8 cellular contexts compared by ENCODE assay signal in genomic region chr21:45292399-45293213, GRCh38. TPM values are rescaled to one million over a fixed set of nuclear protein-coding genes. Genes with fewer than 3 reads are reported as not detected.
DNase-seq lines count a peak whose midpoint lies in the region; ATAC-seq and TF ChIP-seq lines count a peak whose summit lies in the region.

No MANE protein-coding gene starts in this region.

- H3K9me3 ChIP-seq in OCI-LY1 (ENCODE audit: low read length) (peaks cover 2% of the 10 kb centered on the region; the same call in 1 of the 2 replicates), endocrine pancreas (ENCODE audit: control insufficient read depth, low read length) (no peaks in the 10 kb centered on the region)

- no peak overlapping the region for H3K4me2 ChIP-seq in OCI-LY1 (ENCODE audit: low read length)

- peaks cover 6% of the 10 kb centered on the region for H3K4me1 ChIP-seq in OCI-LY1 (ENCODE audit: insufficient read depth, low read length, severe bottlenecking)
- no peaks in the 10 kb centered on the region for H3K4me1 ChIP-seq in endocrine pancreas (ENCODE audit: control insufficient read depth, insufficient read depth, low read length)

- TF ChIP-seq CTCF in OCI-LY1 (IDR thresholded peaks at IDR 0.05; ENCODE audit: low read length), result peak; percentile 61

- H3K79me2 ChIP-seq in OCI-LY1 (ENCODE audit: insufficient read depth, low read length), result no peaks in the 10 kb centered on the region

- no peaks in the 10 kb centered on the region for H4K20me1 ChIP-seq in OCI-LY1 (ENCODE audit: insufficient read depth, low read length)

- H3K36me3 ChIP-seq in OCI-LY1 (ENCODE audit: insufficient read depth, low read length), result no peaks in the 10 kb centered on the region
- no peaks in the 10 kb centered on the region for H3K36me3 ChIP-seq in endocrine pancreas (ENCODE audit: control insufficient read depth, insufficient read depth, low read length)

- no peaks in the 10 kb centered on the region for H3K9me2 ChIP-seq in OCI-LY1 (ENCODE audit: low read depth, low read length)

- no peaks in the 10 kb centered on the region for H3F3A ChIP-seq in OCI-LY1 (ENCODE audit: insufficient read depth, low read length)

- H3K9ac ChIP-seq in OCI-LY1 (ENCODE audit: low read length) (no peak overlapping the region), endocrine pancreas (ENCODE audit: control insufficient read depth, insufficient read depth, low read length) (peak overlapping the region; percentile 38)

- no peak for ATAC-seq in HG03039 (IDR thresholded peaks at IDR 0.05; ENCODE audit: unreplicated experiment)

- H2AFZ ChIP-seq in OCI-LY1 (ENCODE audit: low read length), result no peak overlapping the region

- H3K4me3 ChIP-seq in OCI-LY1 (ENCODE audit: low read depth, low read length, poor library complexity, severe bottlenecking) (no peak overlapping the region), endocrine pancreas (ENCODE audit: control insufficient read depth, insufficient read depth, low read length) (no peak overlapping the region)

- peak; percentile 86 for DNase-seq in COLO668 (lab: John Stamatoyannopoulos, UW; ENCODE audit: unreplicated experiment)
- peak; percentile 84 for DNase-seq in HT1080 (ENCODE audit: low read depth)
- DNase-seq in activated CD8-positive, alpha-beta memory T cell treated with anti-CD3 and anti-CD28 coated beads, Interleukin-2, amount 50 U/mL, for 4 hours, result peak; percentile 76
- peak; percentile 73 for DNase-seq in middle frontal gyrus (ENCODE audit: extremely low spot score, low spot score)
- DNase-seq in stimulated activated CD8-positive, alpha-beta memory T cell treated with anti-CD3 and anti-CD28 coated beads, Interleukin-15, amount 100 ng/mL, for 4 hours (ENCODE audit: low read depth in 2 of 2), result peak; percentile 37 to 45

- H3K27ac ChIP-seq in OCI-LY1 (ENCODE audit: low read depth, low read length, poor library complexity, severe bottlenecking), result no peak overlapping the region

- H3K27me3 ChIP-seq in OCI-LY1 (ENCODE audit: insufficient read depth, low read length), result no peaks in the 10 kb centered on the region; the same call in 1 of the 2 replicates
- H3K27me3 ChIP-seq in endocrine pancreas (ENCODE audit: control insufficient read depth, insufficient read depth, low read length), result no peaks in the 10 kb centered on the region

RNA-seq across cellular contexts. Expression of gene POFUT2, which starts 4.9 kb away (rescaled TPM):
- total RNA-seq in HT1080 (2014; rRNA removed; shearing (Covaris generic)), result 19.4 and 36.5 TPM in 2 replicates
- polyA plus RNA-seq in HT1080 (2015; cell fraction: cytosol; rRNA removed), result 39.6 and 39.7 TPM in 2 replicates
- polyA plus RNA-seq in HT1080 (2015; cell fraction: nucleus; rRNA removed), result 152 and 170 TPM in 2 replicates
